ENCODE assay signal across 16 cellular contexts in the genomic region with DNA sequence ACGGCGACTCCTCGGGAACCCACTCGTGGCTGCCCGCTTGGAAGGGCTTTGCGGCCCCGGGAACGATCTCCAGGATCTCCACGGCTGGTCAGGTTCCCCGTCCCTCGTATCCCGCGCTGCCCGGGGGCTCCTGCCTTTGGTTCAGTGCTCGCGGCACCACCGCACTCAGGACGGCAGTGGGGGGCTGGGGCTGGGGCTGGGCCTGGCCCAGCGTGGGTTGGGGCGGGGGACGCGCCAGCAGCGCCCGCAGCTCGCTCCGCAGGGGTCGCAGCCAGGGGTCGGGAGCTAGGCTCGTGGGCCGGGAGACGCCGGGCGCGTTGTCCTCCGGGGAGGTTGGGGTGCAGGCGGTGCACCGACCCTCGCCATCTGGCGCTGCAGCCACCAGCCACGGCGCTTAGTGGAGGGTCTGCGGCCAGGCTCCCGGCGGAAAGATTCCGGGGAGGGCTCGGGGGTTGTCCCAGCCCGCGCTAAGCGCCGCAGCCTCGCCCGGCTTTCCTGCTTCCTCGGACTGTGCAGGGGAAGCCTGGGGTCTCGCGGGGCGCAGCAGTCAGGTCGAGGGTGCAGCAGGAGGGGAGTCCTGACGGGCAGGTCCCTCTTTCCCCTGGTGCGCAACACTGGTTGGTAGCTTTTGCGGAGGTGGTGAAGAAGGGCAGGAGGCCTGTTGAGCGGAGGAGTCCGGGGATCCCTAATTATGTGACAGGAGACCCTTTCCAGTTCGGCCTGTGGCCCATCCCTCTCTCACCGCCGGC. TPM values are rescaled to one million over a fixed set of nuclear protein-coding genes. Genes with fewer than 3 reads are reported as not detected.
DNase-seq lines count a peak whose midpoint lies in the region; ATAC-seq and TF ChIP-seq lines count a peak whose summit lies in the region.
"Had no signal": no experiment of that assay in that cellular context is flagged by ENCODE, and none has a peak within 500 bp of the region (broad histone marks: within the 10 kb centered on the region; RNA-seq: fewer than 3 reads in every experiment).

No MANE protein-coding gene starts in this region.

- peak overlapping the region; percentile 65 for H3K4me2 ChIP-seq in mesenchymal stem cell (ENCODE audit: low read length, poor library complexity, severe bottlenecking)
- H3K4me2 ChIP-seq: A549 had no signal

- peak overlapping the region in 1 of 2 experiments; percentile 72 for H3K23ac ChIP-seq in mesenchymal stem cell (ENCODE audit: low read length in 2 of 2)

- H3K4me3 ChIP-seq in mesenchymal stem cell (ENCODE audit: insufficient read depth in 1 of 2, low read depth in 1 of 2, low read length in 2 of 2) (peak overlapping the region in 1 of 2 experiments; percentile 45), gastroesophageal sphincter (peak overlapping the region in 1 of 2 donors; percentile 33)
- H3K4me3 ChIP-seq: A549, mucosa of descending colon had no signal

- no peaks in the 10 kb centered on the region for H3K79me1 ChIP-seq in mesenchymal stem cell (replicated peaks; ENCODE audit: low read length, poor library complexity, severe bottlenecking)

- no peak overlapping the region for H2AFZ ChIP-seq in mesenchymal stem cell (ENCODE audit: low read depth, low read length)

- no peaks in the 10 kb centered on the region for H3K9me3 ChIP-seq in mesenchymal stem cell (ENCODE audit: control insufficient read depth, low read length)
- H3K9me3 ChIP-seq in gastroesophageal sphincter, result no peaks in the 10 kb centered on the region
- H3K9me3 ChIP-seq: A549, heart left ventricle, mucosa of descending colon had no signal

- no peaks in the 10 kb centered on the region for H3K36me3 ChIP-seq in mesenchymal stem cell (ENCODE audit: control insufficient read depth in 1 of 2, insufficient read depth in 2 of 2, low read depth in 1 of 2, low read length in 2 of 2)
- no peaks in the 10 kb centered on the region for H3K36me3 ChIP-seq in gastroesophageal sphincter
- H3K36me3 ChIP-seq: heart left ventricle had no signal

- H3K9me3 Mint-ChIP-seq in activated CD4-positive, alpha-beta T cell treated with anti-CD3 and anti-CD28 coated beads for 36 hours (ENCODE audit: low read depth), result no peaks in the 10 kb centered on the region
- H3K9me3 Mint-ChIP-seq in activated naive CD8-positive, alpha-beta T cell treated with anti-CD3 and anti-CD28 coated beads, Interleukin-2, amount 50 U/mL, for 24 hours, result no peaks in the 10 kb centered on the region
- no peaks in the 10 kb centered on the region for H3K9me3 Mint-ChIP-seq in stimulated activated naive B cell treated with anti-CD40 and anti-IgM and Interleukin-4, amounts not matched to agents 10 μg/mL and 1 μg/mL and 100 μg/mL, for 72 hours

- no peak overlapping the region for H2BK120ac ChIP-seq in mesenchymal stem cell (ENCODE audit: low read depth, low read length)

- H2BK5ac ChIP-seq in mesenchymal stem cell (ENCODE audit: low read depth, low read length, poor library complexity, severe bottlenecking), result no peak overlapping the region

- H3K27ac ChIP-seq in mesenchymal stem cell (ENCODE audit: low read length, poor library complexity, severe bottlenecking) (no peak overlapping the region), gastroesophageal sphincter (no peak overlapping the region)
- H3K27ac ChIP-seq: A549, heart left ventricle had no signal

- no peak overlapping the region for H3K9ac ChIP-seq in mesenchymal stem cell (ENCODE audit: low read length)

- peak overlapping the region in 1 of 2 experiments; percentile 33 for H3K14ac ChIP-seq in mesenchymal stem cell (ENCODE audit: low read length in 2 of 2)

- H2BK12ac ChIP-seq in mesenchymal stem cell (ENCODE audit: low read length in 2 of 2), result no peak overlapping the region

- peak overlapping the region; percentile 39 for H3K4me3 Mint-ChIP-seq in activated CD4-positive, alpha-beta T cell treated with anti-CD3 and anti-CD28 coated beads for 36 hours
- peak overlapping the region; percentile 29 for H3K4me3 Mint-ChIP-seq in activated naive CD8-positive, alpha-beta T cell treated with anti-CD3 and anti-CD28 coated beads, Interleukin-2, amount 50 U/mL, for 24 hours
- peak overlapping the region; percentile 58 to 61 for H3K4me3 Mint-ChIP-seq in stimulated activated naive B cell treated with anti-CD40 and anti-IgM and Interleukin-4, amounts not matched to agents 10 μg/mL and 1 μg/mL and 100 μg/mL, for 72 hours

- intact Hi-C loops in activated CD4-positive, alpha-beta T cell treated with anti-CD3 and anti-CD28 coated beads for 36 hours (cut with DNase I, micrococcal nuclease), result loop anchor here in 1 of 2 experiments (2.0 to 10.0 kb wide), 2 partner anchors 13 to 217 kb away; no protein-coding TSS in a partner anchor

- POLR2A ChIA-PET in activated CD4-positive, alpha-beta T cell treated with anti-CD3 and anti-CD28 coated beads for 36 hours (lab: Charles Lee), result interaction anchor here (0.8 kb wide), 1 partner anchor 40 kb away, joined by 4 read pairs; no protein-coding TSS in a partner anchor

- H4K8ac ChIP-seq in mesenchymal stem cell (ENCODE audit: low read length), result no peak overlapping the region

- no peak overlapping the region for H2AK5ac ChIP-seq in mesenchymal stem cell (ENCODE audit: low read length, severe bottlenecking)

- CTCF ChIA-PET in activated CD4-positive, alpha-beta T cell treated with anti-CD3 and anti-CD28 coated beads for 36 hours (lab: Charles Lee), result no interaction called here

- H3K4me1 ChIP-seq in mesenchymal stem cell (ENCODE audit: control insufficient read depth, insufficient read depth, low read depth, low read length) (peaks cover 49% of the 10 kb centered on the region), gastroesophageal sphincter (peaks cover 0 to 66% (median 29%) of the 10 kb centered on the region in 3 donors)
- H3K4me1 ChIP-seq: A549 had no signal

- no peak for TF ChIP-seq POLR2A in gastroesophageal sphincter (IDR thresholded peaks at IDR 0.05)

- no peak overlapping the region for H2BK15ac ChIP-seq in mesenchymal stem cell (ENCODE audit: low read depth, poor library complexity, severe bottlenecking)

- no peaks in the 10 kb centered on the region for H3K36me3 Mint-ChIP-seq in activated CD4-positive, alpha-beta T cell treated with anti-CD3 and anti-CD28 coated beads for 36 hours (ENCODE audit: low read depth)
- no peaks in the 10 kb centered on the region for H3K36me3 Mint-ChIP-seq in activated naive CD8-positive, alpha-beta T cell treated with anti-CD3 and anti-CD28 coated beads, Interleukin-2, amount 50 U/mL, for 24 hours (ENCODE audit: low read depth)
- H3K36me3 Mint-ChIP-seq in stimulated activated naive B cell treated with anti-CD40 and anti-IgM and Interleukin-4, amounts not matched to agents 10 μg/mL and 1 μg/mL and 100 μg/mL, for 72 hours, result peaks cover 0 to 3% of the 10 kb centered on the region in 2 donors

- H3K27me3 Mint-ChIP-seq in activated CD4-positive, alpha-beta T cell treated with anti-CD3 and anti-CD28 coated beads for 36 hours, result peaks cover 71% of the 10 kb centered on the region
- H3K27me3 Mint-ChIP-seq in activated naive CD8-positive, alpha-beta T cell treated with anti-CD3 and anti-CD28 coated beads, Interleukin-2, amount 50 U/mL, for 24 hours, result peaks cover 88% of the 10 kb centered on the region
- peaks cover 72 to 88% of the 10 kb centered on the region in 2 donors for H3K27me3 Mint-ChIP-seq in stimulated activated naive B cell treated with anti-CD40 and anti-IgM and Interleukin-4, amounts not matched to agents 10 μg/mL and 1 μg/mL and 100 μg/mL, for 72 hours

- no peak for TF ChIP-seq EP300 in gastroesophageal sphincter (IDR thresholded peaks at IDR 0.05)

- H3K27ac Mint-ChIP-seq in activated CD4-positive, alpha-beta T cell treated with anti-CD3 and anti-CD28 coated beads for 36 hours, result no peak overlapping the region
- H3K27ac Mint-ChIP-seq in activated naive CD8-positive, alpha-beta T cell treated with anti-CD3 and anti-CD28 coated beads, Interleukin-2, amount 50 U/mL, for 24 hours, result no peak overlapping the region
- peak overlapping the region; percentile 91 for H3K27ac Mint-ChIP-seq in stimulated activated naive B cell treated with anti-CD40 and anti-IgM and Interleukin-4, amounts not matched to agents 10 μg/mL and 1 μg/mL and 100 μg/mL, for 72 hours

- ATAC-seq in activated CD4-positive, alpha-beta T cell treated with anti-CD3 and anti-CD28 coated beads for 36 hours, result no peak
- ATAC-seq in activated naive CD8-positive, alpha-beta T cell treated with anti-CD3 and anti-CD28 coated beads, Interleukin-2, amount 50 U/mL, for 24 hours, result no peak
- ATAC-seq in stimulated activated naive B cell treated with anti-CD40 and anti-IgM and Interleukin-4, amounts not matched to agents 10 μg/mL and 1 μg/mL and 100 μg/mL, for 72 hours (replicated peaks), result no peak
- ATAC-seq in gastroesophageal sphincter (no peak), HG02870 (IDR thresholded peaks at IDR 0.05; ENCODE audit: unreplicated experiment) (no peak)
- ATAC-seq: A549; activated CD4-positive, CD25-positive, alpha-beta regulatory T cell treated with anti-CD3 and anti-CD28 coated beads, Interleukin-2, amount 50 U/mL, for 24 hours; Right ventricle myocardium inferior had no signal

- no peak overlapping the region for H4K91ac ChIP-seq in mesenchymal stem cell (ENCODE audit: low read length)

- no peak overlapping the region for H3K18ac ChIP-seq in mesenchymal stem cell (ENCODE audit: low read depth in 1 of 2, low read length in 2 of 2)

- 2% methylated on average over 58 of the region's 65 CpGs for WGBS in mesenchymal stem cell
- whole genome bisulfite sequencing in gastroesophageal sphincter (ENCODE audit: low coverage in 1 of 2), 2 donors, result 0% methylated on average over 4 of the region's 65 CpGs; no CpG with 5 or more reads in 1 of the 2 donors

- no peak overlapping the region for H3K4ac ChIP-seq in mesenchymal stem cell (ENCODE audit: low read depth in 1 of 2, low read length in 2 of 2)

- H3K4me1 Mint-ChIP-seq in activated CD4-positive, alpha-beta T cell treated with anti-CD3 and anti-CD28 coated beads for 36 hours, result peaks cover 42% of the 10 kb centered on the region
- H3K4me1 Mint-ChIP-seq in activated naive CD8-positive, alpha-beta T cell treated with anti-CD3 and anti-CD28 coated beads, Interleukin-2, amount 50 U/mL, for 24 hours, result peaks cover 42% of the 10 kb centered on the region
- peaks cover 26 to 46% of the 10 kb centered on the region in 2 donors for H3K4me1 Mint-ChIP-seq in stimulated activated naive B cell treated with anti-CD40 and anti-IgM and Interleukin-4, amounts not matched to agents 10 μg/mL and 1 μg/mL and 100 μg/mL, for 72 hours

- no peak for TF ChIP-seq CTCF in gastroesophageal sphincter (IDR thresholded peaks at IDR 0.05)

- DNase-seq in activated CD4-positive, alpha-beta T cell treated with anti-CD3 and anti-CD28 coated beads for 36 hours, result no peak
- no peak for DNase-seq in activated CD4-positive, alpha-beta T cell treated with anti-CD3 and anti-CD28 coated beads, Interleukin-2, amount 50 U/mL, for 4 hours
- DNase-seq in activated naive CD8-positive, alpha-beta T cell treated with anti-CD3 and anti-CD28 coated beads, Interleukin-2, amount 50 U/mL, for 24 hours, result no peak
- DNase-seq in mesenchymal stem cell, result no peak
- DNase-seq in stimulated activated naive B cell treated with anti-CD40 and anti-IgM and Interleukin-4, amounts not matched to agents 10 μg/mL and 1 μg/mL and 100 μg/mL, for 72 hours, result no peak
- no peak for DNase-seq in DMS153 treated with DMSO at 0.1 percent for 48 hours (lab: John Stamatoyannopoulos, UW; ENCODE audit: unreplicated experiment)
- DNase-seq: activated naive CD4-positive, alpha-beta T cell; DND-41; mucosa of descending colon; NCI-H526 had no signal

- H3K27me3 ChIP-seq in mesenchymal stem cell (ENCODE audit: control insufficient read depth in 1 of 2, insufficient read depth in 1 of 2, low read length in 2 of 2) (peaks cover 83 to 97% of the 10 kb centered on the region in 2 experiments), gastroesophageal sphincter (peaks cover 100% of the 10 kb centered on the region)

RNA-seq across cellular contexts. Expression of a gene that starts 9.0 kb away (rescaled TPM):
- total RNA-seq in activated CD4-positive, alpha-beta T cell treated with anti-CD3 and anti-CD28 coated beads for 36 hours, result 1 to 10 TPM; 2.0 to 2.4 TPM
- 0.10 TPM for polyA plus RNA-seq in mesenchymal stem cell (2013, experiment 1 of 2)
- 0.10 TPM for polyA plus RNA-seq in mesenchymal stem cell (2013, experiment 2 of 2)
- total RNA-seq in gastroesophageal sphincter, result 1 to 10 TPM in 1 of 4 donors, under 1 TPM in 1, not detected in 2; 0.47 to 2.3 TPM
- total RNA-seq: mucosa of descending colon, Right ventricle myocardium inferior had no signal
